In the genomic region with DNA sequence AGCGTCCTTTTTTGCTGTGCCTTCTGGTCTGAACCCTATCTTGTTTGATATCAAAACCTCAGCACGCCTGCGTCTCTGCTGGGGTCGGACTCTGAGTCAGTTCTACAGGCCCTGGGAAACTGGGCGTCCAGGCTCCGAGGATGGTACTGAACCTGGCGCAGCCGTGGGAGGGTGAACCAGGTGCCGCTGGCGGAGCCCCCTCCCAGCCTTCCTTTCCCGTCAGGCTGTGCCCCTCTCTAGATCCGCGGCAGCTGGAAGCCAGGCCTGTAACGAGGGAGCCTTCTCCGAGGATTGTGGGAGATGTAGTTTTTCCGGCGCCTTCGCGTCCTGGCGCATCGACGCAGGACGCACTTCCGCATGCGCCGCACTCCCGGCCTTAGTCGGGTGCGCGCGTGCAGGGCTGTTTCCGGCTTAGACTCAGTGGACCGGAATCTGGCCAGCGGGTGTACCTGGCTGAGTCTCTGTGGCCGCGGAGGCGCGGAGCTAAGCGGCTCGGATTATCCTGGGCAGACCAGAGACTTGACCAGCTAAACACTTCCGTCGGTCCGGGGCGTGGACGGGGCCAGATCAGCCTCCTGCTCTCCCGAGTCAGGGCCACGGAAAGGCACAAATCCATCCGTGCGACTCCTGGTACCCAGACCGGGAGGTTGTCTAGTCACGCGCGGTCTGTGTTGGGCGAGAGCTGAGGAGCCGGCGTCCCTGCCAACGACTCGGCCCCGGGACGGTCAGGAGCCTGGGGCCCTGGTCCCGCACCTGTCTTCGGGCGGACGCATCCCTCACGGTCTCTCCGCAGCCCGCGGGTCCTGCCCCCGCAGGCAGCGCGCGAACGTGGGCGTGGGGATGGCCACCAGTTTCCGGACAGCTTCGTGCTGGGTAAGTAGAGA, we compare ENCODE assay signal across 8 cellular contexts. TPM values are rescaled to one million over a fixed set of nuclear protein-coding genes. Genes with fewer than 3 reads are reported as not detected.
DNase-seq lines count a peak whose midpoint lies in the region; ATAC-seq and TF ChIP-seq lines count a peak whose summit lies in the region.

TSS of gene ZNF26 (plus strand) at position 367 of the 884 bp plus-strand sequence. CDS start at position 841, 474 bp downstream.

- peak; percentile 74 for DNase-seq in AG04450 (ENCODE audit: low read depth, low spot score)
- DNase-seq in NCI-H226 = peak; percentile 95
- DNase-seq in WTC11 (ENCODE audit: low spot score) = peak; percentile 92
- peak; percentile 91 to 92 for DNase-seq in cardiac fibroblast (ENCODE audit: low read depth in 2 of 2)
- DNase-seq in immature natural killer cell = peak; percentile 82 to 86 (median 85)
- DNase-seq in smooth muscle cell of the brain vasculature (ENCODE audit: low read depth, low spot score) = peak; percentile 71

- peaks cover 61% of the 10 kb centered on the region for H3K9me3 Mint-ChIP-seq in WTC11
- H3K9me3 Mint-ChIP-seq in immature natural killer cell = peaks cover 0 to 2% (median 0%) of the 10 kb centered on the region in 6 donors

- POLR2A ChIA-PET in AG04450 (lab: Yijun Ruan, JAX) = interaction anchor here (0.8 to 1.6 kb wide), 4 partner anchors 51 to 195 kb away, joined by 3 to 7 read pairs (median 5); partner anchors contain the start of genes CHFR, ZNF268 and ZNF84
- POLR2A ChIA-PET in WTC11 (lab: Charles Lee) = interaction anchor here (0.5 to 2.1 kb wide), 4 partner anchors 51 to 94 kb away, joined by 3 to 8 read pairs (median 4); partner anchors contain the start of gene ZNF84

- H3K4me3 Mint-ChIP-seq in WTC11 (peak within 1 kb of the TSS; percentile 90), immature natural killer cell (peak within 1 kb of the TSS; percentile 93 to 96 (median 94))

- CTCF ChIA-PET in AG04450 (lab: Charles Lee) = interaction anchor here (0.7 to 1.4 kb wide), 3 partner anchors 11 to 194 kb away, joined by 4 to 6 read pairs (median 4); no protein-coding TSS in a partner anchor
- CTCF ChIA-PET in WTC11 (lab: Charles Lee) = interaction anchor here (0.7 to 2.3 kb wide), 3 partner anchors 14 to 195 kb away, joined by 3 to 18 read pairs (median 3); partner anchors contain the start of gene ZNF268

- H3K36me3 Mint-ChIP-seq in WTC11 (peaks cover 49% of the 10 kb centered on the region), immature natural killer cell (peaks cover 15 to 26% (median 18%) of the 10 kb centered on the region in 3 donors)

- H3K4me1 Mint-ChIP-seq in WTC11 (peaks cover 13% of the 10 kb centered on the region), immature natural killer cell (peaks cover 34 to 47% of the 10 kb centered on the region in 2 donors)

- H3K27ac ChIP-seq in AG04450 (ENCODE audit: low read depth, low read length) = peak within 1 kb of the TSS; percentile 81

- H3K27me3 Mint-ChIP-seq in WTC11 (ENCODE audit: low read depth) (no peaks in the 10 kb centered on the region; the same call in 1 of the 2 replicates), immature natural killer cell (ENCODE audit: low read depth in 3 of 3) (peaks cover 0 to 11% (median 2%) of the 10 kb centered on the region in 3 donors)

- H3K4me3 ChIP-seq in AG04450 (ENCODE audit: low read depth, low read length) (peak within 1 kb of the TSS; percentile 99), cardiac fibroblast (replicated peaks in 1 of 2; ENCODE audit: low read depth in 2 of 2, low read length in 2 of 2) (peak within 1 kb of the TSS; percentile 97 to 99)

- H3K27ac Mint-ChIP-seq in WTC11 = peak within 1 kb of the TSS; percentile 53
- peak within 1 kb of the TSS; percentile 93 to 97 (median 96) for H3K27ac Mint-ChIP-seq in immature natural killer cell

- TF ChIP-seq CTCF in AG04450 (IDR thresholded peaks at IDR 0.05; ENCODE audit: low read depth, low read length) (no peak), WTC11 (IDR thresholded peaks at IDR 0.05) (no peak), cardiac fibroblast (IDR thresholded peaks at IDR 0.05; ENCODE audit: low read depth, low read length) (no peak)

- no peaks in the 10 kb centered on the region for H3K27me3 ChIP-seq in AG04450 (ENCODE audit: control insufficient read depth, insufficient read depth, low read length)

- peaks cover 25% of the 10 kb centered on the region for H3K9me3 ChIP-seq in AG04450 (ENCODE audit: control insufficient read depth, insufficient read depth, low read length)

- ATAC-seq in GM18909 (IDR thresholded peaks at IDR 0.05; ENCODE audit: poor library complexity, unreplicated experiment) (peak; percentile 96), HG03175 (IDR thresholded peaks at IDR 0.05; ENCODE audit: unreplicated experiment) (peak; percentile 97), WTC11 (peak; percentile 98)

TF ChIP-seq in WTC11, 78 proteins besides CTCF, POLR2A, EP300 and RAD21 (continues in another document):
- TF ChIP-seq ZBTB43 (CRISPR knock-in tag; IDR thresholded peaks at IDR 0.05) = no peak
- peak; percentile 92; the same call in 1 of the 2 replicates for TF ChIP-seq ATF1 (CRISPR knock-in tag; IDR thresholded peaks at IDR 0.05)
- peak; percentile 90 for TF ChIP-seq ETV6 (CRISPR knock-in tag; IDR thresholded peaks at IDR 0.05)
- TF ChIP-seq USF2 (CRISPR knock-in tag; IDR thresholded peaks at IDR 0.05) = peak; percentile 49; the same call in 1 of the 2 replicates
- peak; percentile 83 for TF ChIP-seq TEAD1 (CRISPR knock-in tag; IDR thresholded peaks at IDR 0.05)
- TF ChIP-seq, protein P1, sequence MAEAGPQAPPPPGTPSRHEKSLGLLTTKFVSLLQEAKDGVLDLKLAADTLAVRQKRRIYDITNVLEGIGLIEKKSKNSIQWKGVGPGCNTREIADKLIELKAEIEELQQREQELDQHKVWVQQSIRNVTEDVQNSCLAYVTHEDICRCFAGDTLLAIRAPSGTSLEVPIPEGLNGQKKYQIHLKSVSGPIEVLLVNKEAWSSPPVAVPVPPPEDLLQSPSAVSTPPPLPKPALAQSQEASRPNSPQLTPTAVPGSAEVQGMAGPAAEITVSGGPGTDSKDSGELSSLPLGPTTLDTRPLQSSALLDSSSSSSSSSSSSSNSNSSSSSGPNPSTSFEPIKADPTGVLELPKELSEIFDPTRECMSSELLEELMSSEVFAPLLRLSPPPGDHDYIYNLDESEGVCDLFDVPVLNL (CRISPR knock-in tag; IDR thresholded peaks at IDR 0.05; ENCODE audit: borderline replicate concordance, low read depth) = no peak
- peak; percentile 73; the same call in 1 of the 2 replicates for TF ChIP-seq FOXP1 (CRISPR knock-in tag; IDR thresholded peaks at IDR 0.05; ENCODE audit: borderline replicate concordance)
- no peak for TF ChIP-seq ZNF512 (CRISPR knock-in tag; IDR thresholded peaks at IDR 0.05; ENCODE audit: borderline replicate concordance)
- peak; percentile 76 for TF ChIP-seq SP1 (CRISPR knock-in tag; conservative IDR thresholded peaks at IDR 0.05)
- TF ChIP-seq, protein P2, sequence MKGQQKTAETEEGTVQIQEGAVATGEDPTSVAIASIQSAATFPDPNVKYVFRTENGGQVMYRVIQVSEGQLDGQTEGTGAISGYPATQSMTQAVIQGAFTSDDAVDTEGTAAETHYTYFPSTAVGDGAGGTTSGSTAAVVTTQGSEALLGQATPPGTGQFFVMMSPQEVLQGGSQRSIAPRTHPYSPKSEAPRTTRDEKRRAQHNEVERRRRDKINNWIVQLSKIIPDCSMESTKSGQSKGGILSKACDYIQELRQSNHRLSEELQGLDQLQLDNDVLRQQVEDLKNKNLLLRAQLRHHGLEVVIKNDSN (CRISPR knock-in tag; IDR thresholded peaks at IDR 0.05) = peak; percentile 70
- 0 out of 2 replicates have a peak, but pooled peaks have one; percentile 64 for TF ChIP-seq E2F1 (CRISPR knock-in tag; IDR thresholded peaks at IDR 0.05)
- TF ChIP-seq ESRRA (CRISPR knock-in tag; IDR thresholded peaks at IDR 0.05; ENCODE audit: borderline replicate concordance) = no peak

RNA-seq across cellular contexts. Expression of gene ZNF26, which starts in this region (rescaled TPM):
- 4.5 and 4.7 TPM in 2 replicates for polyA plus RNA-seq in AG04450 (2011; rRNA removed)
- 3.0 and 3.7 TPM in 2 replicates for polyA minus RNA-seq in AG04450 (2011; rRNA and poly(A)+ RNA removed)
- total RNA-seq in WTC11 (2021) = 11.9 to 14.6 TPM (median 13.5 TPM) in 3 replicates
- 10 to 100 TPM in 2 of 3 donors, 1 to 10 TPM in 1; 7.2 to 15.9 (median 12.1) TPM for polyA plus RNA-seq in immature natural killer cell

Comparison
In these comparisons a context has a peak if more than half of its experiments do, and no peak if none do; other contexts are left out.
1. Peak in every context shown above with its lines: DNase-seq, ATAC-seq, H3K4me3 ChIP-seq and H3K27ac ChIP-seq.